ENCODE assay signal across 8 cellular contexts in the genomic region with DNA sequence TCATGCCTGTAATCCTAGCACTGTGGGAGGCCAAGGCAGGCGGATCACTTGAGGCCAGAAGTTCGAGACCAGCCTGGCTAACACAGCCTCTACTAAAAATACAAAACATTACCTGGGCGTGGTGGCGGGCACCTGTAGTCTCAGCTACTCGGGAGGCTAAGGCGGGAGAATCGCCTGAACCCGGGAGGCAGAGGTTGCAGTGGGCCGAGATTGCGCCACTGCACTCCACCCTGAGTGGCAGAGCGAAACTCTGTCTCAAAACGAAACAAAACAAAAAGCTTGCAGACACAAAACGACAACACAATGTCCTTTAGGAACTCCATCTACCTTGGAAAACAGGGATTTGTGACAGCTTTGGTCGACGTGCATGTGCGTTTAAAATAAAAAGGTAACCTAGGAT. TPM values are rescaled to one million over a fixed set of nuclear protein-coding genes. Genes with fewer than 3 reads are reported as not detected.
A peak's percentile ranks its signal among the peaks of the same experiment; 100 is the strongest.
DNase-seq lines count a peak whose midpoint lies in the region; ATAC-seq, FAIRE-seq and TF ChIP-seq lines count a peak whose summit lies in the region.

No MANE protein-coding gene starts in this region.

- H3K36me3 ChIP-seq in astrocyte (ENCODE audit: insufficient read depth, low read length) (no peaks in the 10 kb centered on the region), transverse colon (no peaks in the 10 kb centered on the region), aorta (ENCODE audit: control insufficient read depth in 1 of 2, insufficient read depth in 2 of 2, low read length in 1 of 2) (no peaks in the 10 kb centered on the region), small intestine (ENCODE audit: control insufficient read depth in 2 of 2, insufficient read depth in 2 of 2, low read length in 2 of 2) (no peaks in the 10 kb centered on the region)

- H3K27me3 ChIP-seq in astrocyte (ENCODE audit: insufficient read depth, low read length): no peaks in the 10 kb centered on the region
- H3K27me3 ChIP-seq in transverse colon: no peaks in the 10 kb centered on the region
- H3K27me3 ChIP-seq in aorta (ENCODE audit: control insufficient read depth in 1 of 2, insufficient read depth in 2 of 2, low read length in 1 of 2): no peaks in the 10 kb centered on the region
- no peaks in the 10 kb centered on the region for H3K27me3 ChIP-seq in small intestine (ENCODE audit: control insufficient read depth in 2 of 2, insufficient read depth in 2 of 2, low read length in 2 of 2)

- H3K9me3 ChIP-seq in astrocyte (ENCODE audit: insufficient read depth, low read depth, low read length) (no peaks in the 10 kb centered on the region), transverse colon (no peaks in the 10 kb centered on the region), aorta (ENCODE audit: control insufficient read depth, low read length) (no peaks in the 10 kb centered on the region), small intestine (ENCODE audit: control insufficient read depth, low read depth) (no peaks in the 10 kb centered on the region)

- peak overlapping the region; percentile 98 for H3K9ac ChIP-seq in astrocyte (ENCODE audit: low read length)

- peak overlapping the region; percentile 84 for H2AFZ ChIP-seq in astrocyte (ENCODE audit: low read depth, low read length)

- FAIRE-seq in astrocyte (lab: Jason Lieb, UNC): no peak
- FAIRE-seq in small intestine (lab: Jason Lieb, UNC): no peak

- H3K36me3 Mint-ChIP-seq in activated naive CD4-positive, alpha-beta T cell treated with anti-CD3 and anti-CD28 coated beads, Interleukin-2, amount 10 ng/mL, durations not matched to agents 7 days and 5 days: no peaks in the 10 kb centered on the region
- H3K36me3 Mint-ChIP-seq in astrocyte (ENCODE audit: low read depth, unreplicated experiment): no peaks in the 10 kb centered on the region
- no peaks in the 10 kb centered on the region for H3K36me3 Mint-ChIP-seq in mesothelial cell of epicardium

- no peaks in the 10 kb centered on the region for H4K20me1 ChIP-seq in astrocyte (ENCODE audit: insufficient read depth, low read length)

- H3K4me3 ChIP-seq in astrocyte (ENCODE audit: insufficient read depth, low read depth, low read length): no peak overlapping the region
- H3K4me3 ChIP-seq in transverse colon: peak overlapping the region in 3 of 4 donors; percentile 73 to 98 (median 76)
- H3K4me3 ChIP-seq in aorta (ENCODE audit: low read length in 2 of 2): no peak overlapping the region
- H3K4me3 ChIP-seq in small intestine (ENCODE audit: low read depth in 1 of 2, low read length in 2 of 2): peak overlapping the region in 1 of 2 donors; percentile 36

- no peaks in the 10 kb centered on the region for H3K9me3 Mint-ChIP-seq in activated naive CD4-positive, alpha-beta T cell treated with anti-CD3 and anti-CD28 coated beads, Interleukin-2, amount 10 ng/mL, durations not matched to agents 7 days and 5 days
- no peaks in the 10 kb centered on the region for H3K9me3 Mint-ChIP-seq in astrocyte (ENCODE audit: unreplicated experiment)
- H3K9me3 Mint-ChIP-seq in mesothelial cell of epicardium: no peaks in the 10 kb centered on the region

- peaks cover 24% of the 10 kb centered on the region for H3K4me1 Mint-ChIP-seq in activated naive CD4-positive, alpha-beta T cell treated with anti-CD3 and anti-CD28 coated beads, Interleukin-2, amount 10 ng/mL, durations not matched to agents 7 days and 5 days
- H3K4me1 Mint-ChIP-seq in astrocyte (ENCODE audit: low read depth, unreplicated experiment) (peaks cover 6% of the 10 kb centered on the region), mesothelial cell of epicardium (peaks cover 20% of the 10 kb centered on the region)

- H3K4me1 ChIP-seq in astrocyte (ENCODE audit: insufficient read depth, low read length) (peaks cover 5% of the 10 kb centered on the region), transverse colon (peaks cover 16 to 28% (median 24%) of the 10 kb centered on the region in 4 donors), aorta (ENCODE audit: control insufficient read depth in 1 of 2, insufficient read depth in 2 of 2, low read length in 2 of 2) (no peaks in the 10 kb centered on the region), small intestine (ENCODE audit: control insufficient read depth in 2 of 2, insufficient read depth in 1 of 2, low read depth in 1 of 2, low read length in 1 of 2) (peaks cover 3 to 4% of the 10 kb centered on the region in 2 donors)

- peak overlapping the region; percentile 98 for H3K27ac Mint-ChIP-seq in activated naive CD4-positive, alpha-beta T cell treated with anti-CD3 and anti-CD28 coated beads, Interleukin-2, amount 10 ng/mL, durations not matched to agents 7 days and 5 days
- peak overlapping the region; percentile 81 for H3K27ac Mint-ChIP-seq in astrocyte (ENCODE audit: unreplicated experiment)
- peak overlapping the region; percentile 96 for H3K27ac Mint-ChIP-seq in mesothelial cell of epicardium

- H3K79me2 ChIP-seq in astrocyte (ENCODE audit: insufficient read depth, low read length): peaks cover 9% of the 10 kb centered on the region

- WGBS in transverse colon (ENCODE audit: low coverage in 1 of 2), 2 donors: 35 to 73% methylated on average over 4 to 16 of the region's 16 CpGs
- 78 to 80% methylated on average over 16 of the region's 16 CpGs for WGBS in aorta, 2 donors
- 63 to 74% (median 69%) methylated on average over 16 of the region's 16 CpGs for WGBS in small intestine, 3 donors

- no peak for TF ChIP-seq CTCF in astrocyte (IDR thresholded peaks at IDR 0.05; ENCODE audit: insufficient read depth, low read depth, low read length)
- no peak for TF ChIP-seq CTCF in mesothelial cell of epicardium (IDR thresholded peaks at IDR 0.05; ENCODE audit: unreplicated experiment)
- no peak for TF ChIP-seq CTCF in transverse colon (IDR thresholded peaks at IDR 0.05)

- no peak for TF ChIP-seq EP300 in transverse colon (IDR thresholded peaks at IDR 0.05; ENCODE audit: low read depth)

- ATAC-seq in aorta (ENCODE audit: low FRiP score): no peak

- CTCF ChIA-PET in activated naive CD4-positive, alpha-beta T cell treated with anti-CD3 and anti-CD28 coated beads, Interleukin-2, amount 10 ng/mL, durations not matched to agents 7 days and 5 days (lab: Charles Lee): interaction anchor here (1.2 kb wide), 1 partner anchor 166 kb away, joined by 4 read pairs; no protein-coding TSS in a partner anchor

- no peak for TF ChIP-seq POLR2A in transverse colon (IDR thresholded peaks at IDR 0.05)

- H3K27ac ChIP-seq in astrocyte (ENCODE audit: low read depth, low read length) (peak overlapping the region; percentile 93), transverse colon (peak overlapping the region; percentile 96 to 100 (median 99)), aorta (ENCODE audit: low read depth in 1 of 2, low read length in 2 of 2) (no peak overlapping the region), small intestine (ENCODE audit: low read depth in 1 of 2, low read length in 1 of 2) (peak overlapping the region in 1 of 2 donors; percentile 100)

- H3K4me2 ChIP-seq in astrocyte (ENCODE audit: low read length): peak overlapping the region; percentile 89

- no peak for DNase-seq in activated naive CD4-positive, alpha-beta T cell treated with anti-CD3 and anti-CD28 coated beads, Interleukin-2, amount 10 ng/mL, durations not matched to agents 7 days and 5 days
- DNase-seq in activated naive CD4-positive, alpha-beta T cell treated with Interleukin-2 at 50 U/mL for 16 hours: no peak
- DNase-seq in astrocyte (ENCODE audit: low read depth) (no peak), mesothelial cell of epicardium (ENCODE audit: low spot score in 2 of 2, unreplicated experiment in 2 of 2) (no peak), transverse colon (no peak), inferior parietal cortex (ENCODE audit: extremely low spot score) (no peak), aorta (no peak), small intestine (no peak)

- peaks cover 4% of the 10 kb centered on the region for H3K27me3 Mint-ChIP-seq in activated naive CD4-positive, alpha-beta T cell treated with anti-CD3 and anti-CD28 coated beads, Interleukin-2, amount 10 ng/mL, durations not matched to agents 7 days and 5 days
- peaks cover 2% of the 10 kb centered on the region for H3K27me3 Mint-ChIP-seq in astrocyte (ENCODE audit: low read depth, unreplicated experiment)
- H3K27me3 Mint-ChIP-seq in mesothelial cell of epicardium (ENCODE audit: low read depth): no peaks in the 10 kb centered on the region

- H3K4me3 Mint-ChIP-seq in activated naive CD4-positive, alpha-beta T cell treated with anti-CD3 and anti-CD28 coated beads, Interleukin-2, amount 10 ng/mL, durations not matched to agents 7 days and 5 days: peak overlapping the region; percentile 87
- H3K4me3 Mint-ChIP-seq in astrocyte (ENCODE audit: unreplicated experiment) (peak overlapping the region; percentile 91), mesothelial cell of epicardium (peak overlapping the region; percentile 90)

- in situ Hi-C loops in transverse colon (cut with MboI; ENCODE audit: low pct_ligation_motif_present in 1 of 4, low pct_unique_long_range_greater_than_20kb in 1 of 4, low sequenced_read_pairs in 3 of 4): no loop called here

- intact Hi-C loops in transverse colon (cut with DNase I; ENCODE audit: low total_unique reads) (no loop called here), aorta (cut with DNase I) (loop anchor here in 1 of 2 donors (5.0 kb wide), 1 partner anchor 63 kb away; a partner anchor contains a TSS)

RNA-seq across cellular contexts. Expression of a gene that starts 0.7 kb away (rescaled TPM):
- total RNA-seq in astrocyte (38.7 and 40.1 TPM in 2 replicates), mesothelial cell of epicardium (112 to 114 TPM (median 114 TPM) in 3 replicates), transverse colon (100 to 1,000 TPM in 1 of 4 donors, 10 to 100 TPM in 3; 28.4 to 108 (median 65.4) TPM), aorta (10 to 100 TPM; 33.7 to 62.6 TPM)
- polyA plus RNA-seq in aorta (10 to 100 TPM; 10.8 to 14.1 TPM), small intestine (10 to 100 TPM in 2 of 3 donors, 1 to 10 TPM in 1; 8.1 to 13.2 (median 11.6) TPM)

Comparison
In these comparisons a context has a peak if more than half of its experiments do, and no peak if none do; other contexts are left out.
1. H3K27ac ChIP-seq: peak in astrocyte (single experiment) and transverse colon (4 of 4); none in aorta (0 of 2).
2. H3K4me3 ChIP-seq: peak in transverse colon (3 of 4); none in astrocyte (single experiment) and aorta (0 of 2).
3. Peak in every context shown above with its lines, with median percentiles within 50 percentile points of each other: H3K27ac Mint-ChIP-seq and H3K4me3 Mint-ChIP-seq.